In the genomic region with DNA sequence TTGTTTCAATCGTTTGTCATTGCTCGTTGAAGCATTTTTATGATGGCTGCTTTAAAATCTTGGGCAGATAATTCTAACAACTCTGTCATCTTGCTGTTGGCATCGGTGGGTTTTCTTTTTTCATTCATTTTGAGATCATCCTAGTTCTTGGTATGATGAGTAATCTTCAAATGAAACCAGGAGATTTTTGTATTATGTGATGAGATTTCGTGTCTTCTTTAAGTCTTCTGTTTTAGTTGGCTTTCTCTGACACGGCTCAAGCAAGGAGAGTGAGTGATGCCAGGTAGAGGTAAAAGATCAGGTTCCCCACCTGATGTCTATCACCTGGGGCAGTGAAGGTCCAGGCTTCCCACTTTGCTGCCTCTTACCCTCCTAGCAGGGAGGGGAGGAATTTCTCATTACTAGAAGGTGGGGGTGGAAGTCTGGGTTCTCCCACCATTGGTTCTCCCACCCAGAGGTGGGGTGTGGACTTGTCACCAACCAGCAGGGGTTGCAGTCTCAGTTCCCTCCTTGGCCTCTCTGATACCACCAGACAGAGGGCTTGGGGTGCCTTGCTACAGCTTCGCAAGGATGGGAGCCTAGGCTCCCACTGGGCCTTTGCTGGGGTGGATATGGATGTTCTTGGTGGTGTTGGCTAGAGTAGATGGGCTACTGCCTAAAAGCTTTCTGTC, we compare ENCODE assay signal across 16 cellular contexts. TPM values are rescaled to one million over a fixed set of nuclear protein-coding genes. Genes with fewer than 3 reads are reported as not detected.
"Had no signal": no experiment of that assay in that cellular context is flagged by ENCODE, and none has a peak within 500 bp of the region (broad histone marks: within the 10 kb centered on the region; RNA-seq: fewer than 3 reads in every experiment).

No MANE protein-coding gene starts in this region.

- H3K4me1 ChIP-seq: foreskin keratinocyte, right atrium auricular region had no signal

- H3K27me3 ChIP-seq: foreskin keratinocyte, right atrium auricular region, upper lobe of left lung had no signal

- H3K36me3 ChIP-seq: right atrium auricular region, upper lobe of left lung had no signal

- H3K27ac ChIP-seq: foreskin keratinocyte, right atrium auricular region, upper lobe of left lung had no signal

- H3K4me3 Mint-ChIP-seq: effector memory CD8-positive, alpha-beta T cell; nephron had no signal

- H3K9me3 Mint-ChIP-seq: effector memory CD8-positive, alpha-beta T cell; nephron had no signal

- H3K4me3 ChIP-seq: right atrium auricular region, upper lobe of left lung had no signal

- H3K9me3 ChIP-seq: right atrium auricular region, upper lobe of left lung had no signal

- H3K27me3 Mint-ChIP-seq: effector memory CD8-positive, alpha-beta T cell had no signal

- H3K27ac Mint-ChIP-seq: nephron had no signal

- DNase-seq: activated CD4-positive, CD25-positive, alpha-beta regulatory T cell; dermis blood vessel endothelial cell; effector memory CD8-positive, alpha-beta T cell; foreskin keratinocyte; kidney glomerular epithelial cell; left ventricle myocardium superior; mesendoderm; nucleus accumbens; SIG-M5; stimulated activated CD4-positive, alpha-beta T cell treated with anti-CD3 and anti-CD28 coated beads, Interleukin-2, amount 100 ng/mL, for 48 hours; stimulated activated naive CD4-positive, alpha-beta T cell treated with Interleukin-2 at 50 U/mL for 16 hours; upper lobe of left lung had no signal

- ATAC-seq: effector memory CD8-positive, alpha-beta T cell; foreskin keratinocyte; left ventricle myocardium superior had no signal

RNA-seq across cellular contexts. Expression of gene CLDN5, which starts 31.6 kb away (rescaled TPM):
- total RNA-seq: astrocyte, chondrocyte, foreskin keratinocyte had no signal
- polyA plus RNA-seq: foreskin keratinocyte had no signal
